Comparison of ENCODE assay signal across 21 cellular contexts in genomic region chr5:170223906-170224305, GRCh38. TPM values are rescaled to one million over a fixed set of nuclear protein-coding genes. Genes with fewer than 3 reads are reported as not detected.
DNase-seq lines count a peak whose midpoint lies in the region; ATAC-seq and TF ChIP-seq lines count a peak whose summit lies in the region.
"Had no signal": no experiment of that assay in that cellular context is flagged by ENCODE, and none has a peak within 500 bp of the region (broad histone marks: within the 10 kb centered on the region; RNA-seq: fewer than 3 reads in every experiment).

No MANE protein-coding gene starts in this region.

- no peaks in the 10 kb centered on the region for H3K36me3 ChIP-seq in BLaER1 treated with 17β-estradiol and CSF1 and Interleukin-3, amounts not matched to agents 10 nM and 100 nM
- H3K36me3 ChIP-seq in mesendoderm (ENCODE audit: control insufficient read depth, insufficient read depth, low read length) (no peaks in the 10 kb centered on the region), brain microvascular endothelial cell (replicated peaks) (no peaks in the 10 kb centered on the region)
- H3K36me3 ChIP-seq: Peyer's patch had no signal

- H2BK120ac ChIP-seq in mesendoderm (ENCODE audit: low read depth, low read length) = peak overlapping the region; percentile 8

- H4K20me1 ChIP-seq in BLaER1 treated with 17β-estradiol and CSF1 and Interleukin-3, amounts not matched to agents 10 nM and 100 nM = no peaks in the 10 kb centered on the region

- H3K4me1 ChIP-seq in BLaER1 treated with 17β-estradiol and CSF1 and Interleukin-3, amounts not matched to agents 10 nM and 100 nM = peaks cover 15 to 26% (median 22%) of the 10 kb centered on the region in 10 experiments
- peaks cover 4% of the 10 kb centered on the region for H3K4me1 ChIP-seq in mesendoderm (ENCODE audit: control insufficient read depth, low read depth, low read length)

- H3K9ac ChIP-seq in BLaER1 treated with 17β-estradiol and CSF1 and Interleukin-3, amounts not matched to agents 10 nM and 100 nM = no peak overlapping the region
- H3K9ac ChIP-seq in mesendoderm (ENCODE audit: low read length) = no peak overlapping the region

- no peak overlapping the region for H3K4me3 Mint-ChIP-seq in endothelial cell (ENCODE audit: unreplicated experiment)
- H3K4me3 Mint-ChIP-seq: CD4-positive, alpha-beta memory T cell had no signal

- no peak overlapping the region for H3K23ac ChIP-seq in mesendoderm (ENCODE audit: low read length)

- peak overlapping the region in 7 of 11 experiments; percentile 17 to 47 (median 42); a peak in 10 of 22 replicates for H3K4me2 ChIP-seq in BLaER1 treated with 17β-estradiol and CSF1 and Interleukin-3, amounts not matched to agents 10 nM and 100 nM
- no peak overlapping the region for H3K4me2 ChIP-seq in mesendoderm (ENCODE audit: low read length)
- H3K4me2 ChIP-seq: A549 had no signal

- in situ Hi-C loops in brain microvascular endothelial cell (cut with HindIII; ENCODE audit: low pct_ligation_motif_present, low sequenced_read_pairs) = no loop called here

- TF ChIP-seq CTCF in endothelial cell (IDR thresholded peaks at IDR 0.05; ENCODE audit: unreplicated experiment) (no peak), brain microvascular endothelial cell (IDR thresholded peaks at IDR 0.05; ENCODE audit: low read depth, low read length, missing control alignments) (no peak)

- ATAC-seq in SK-N-SH treated with all-trans-retinoic acid at 6 μM for 48 hours = no peak
- ATAC-seq: A549, HepG2 had no signal

- no peaks in the 10 kb centered on the region for H3K9me3 Mint-ChIP-seq in endothelial cell (ENCODE audit: unreplicated experiment)
- H3K9me3 Mint-ChIP-seq: CD4-positive, alpha-beta memory T cell had no signal

- peak overlapping the region; percentile 4 for H3K18ac ChIP-seq in mesendoderm (ENCODE audit: low read length)

- no peaks in the 10 kb centered on the region for H3K36me3 Mint-ChIP-seq in endothelial cell (ENCODE audit: low read depth, unreplicated experiment)
- H3K36me3 Mint-ChIP-seq: CD4-positive, alpha-beta memory T cell had no signal

- H3K27me3 ChIP-seq in BLaER1 treated with 17β-estradiol and CSF1 and Interleukin-3, amounts not matched to agents 10 nM and 100 nM = no peaks in the 10 kb centered on the region
- H3K27me3 ChIP-seq in mesendoderm (ENCODE audit: insufficient read depth, low read length, poor library complexity) = no peaks in the 10 kb centered on the region
- no peaks in the 10 kb centered on the region for H3K27me3 ChIP-seq in brain microvascular endothelial cell (replicated peaks)
- H3K27me3 ChIP-seq: Peyer's patch had no signal

- H3K79me1 ChIP-seq in mesendoderm (ENCODE audit: low read length) = no peaks in the 10 kb centered on the region

- H3K4me1 Mint-ChIP-seq in endothelial cell (ENCODE audit: unreplicated experiment) = peaks cover 47% of the 10 kb centered on the region

- H2BK15ac ChIP-seq in mesendoderm (replicated peaks; ENCODE audit: low read depth) = no peak overlapping the region

- H2BK5ac ChIP-seq in mesendoderm (ENCODE audit: low read length) = peak overlapping the region; percentile 20

- no peaks in the 10 kb centered on the region for H3K79me2 ChIP-seq in mesendoderm (ENCODE audit: control insufficient read depth, insufficient read depth, low read length)

- no peak overlapping the region for H2AK5ac ChIP-seq in mesendoderm (ENCODE audit: low read length)

- H3K9me3 ChIP-seq in BLaER1 treated with 17β-estradiol and CSF1 and Interleukin-3, amounts not matched to agents 10 nM and 100 nM (replicated peaks in 1 of 11) = no peaks in the 10 kb centered on the region
- H3K9me3 ChIP-seq: A549, Peyer's patch had no signal

- no peak overlapping the region for H4K8ac ChIP-seq in mesendoderm (ENCODE audit: low read depth, low read length)

- H3K27me3 Mint-ChIP-seq in endothelial cell (ENCODE audit: unreplicated experiment) = peaks cover 3% of the 10 kb centered on the region
- H3K27me3 Mint-ChIP-seq: CD4-positive, alpha-beta memory T cell had no signal

- peak overlapping the region; percentile 62 for H3K56ac ChIP-seq in mesendoderm (ENCODE audit: low read length)

- no CpG with 5 or more reads among the region's 5 CpGs for WGBS in mesendoderm (ENCODE audit: extremely low coverage, insufficient coverage, low lambda C conversion rate)

- no peak overlapping the region for H3K4ac ChIP-seq in mesendoderm (ENCODE audit: low read depth, low read length)

- H3K4me3 ChIP-seq in BLaER1 treated with 17β-estradiol and CSF1 and Interleukin-3, amounts not matched to agents 10 nM and 100 nM = no peak overlapping the region
- no peak overlapping the region for H3K4me3 ChIP-seq in mesendoderm (ENCODE audit: low read length)
- no peak overlapping the region for H3K4me3 ChIP-seq in brain microvascular endothelial cell (ENCODE audit: low read depth, low read length)
- H3K4me3 ChIP-seq: A549, Peyer's patch had no signal

- no peak overlapping the region for H4K5ac ChIP-seq in mesendoderm (ENCODE audit: low read length)

- no peak overlapping the region for H3K27ac ChIP-seq in BLaER1 treated with 17β-estradiol and CSF1 and Interleukin-3, amounts not matched to agents 10 nM and 100 nM
- H3K27ac ChIP-seq in mesendoderm (ENCODE audit: low read depth, low read length) (peak overlapping the region; percentile 9), brain microvascular endothelial cell (no peak overlapping the region)
- H3K27ac ChIP-seq: A549, Peyer's patch had no signal

- H3K27ac Mint-ChIP-seq in endothelial cell (ENCODE audit: unreplicated experiment) = peak overlapping the region; percentile 49
- H3K27ac Mint-ChIP-seq: CD4-positive, alpha-beta memory T cell had no signal

- peak; percentile 15 for DNase-seq in MV-4-11 (lab: John Stamatoyannopoulos, UW)
- DNase-seq in endothelial cell (ENCODE audit: low spot score) = no peak
- DNase-seq in mesendoderm = no peak
- DNase-seq in brain microvascular endothelial cell = no peak
- no peak for DNase-seq in stimulated activated CD4-positive, alpha-beta T cell treated with anti-CD3 and anti-CD28 coated beads, Interleukin-12 subunit alpha, Interleukin-12 subunit beta, amount 100 ng/mL, for 4 hours
- no peak for DNase-seq in NCI-H1105 treated with DMSO at 0.1 percent for 48 hours (lab: John Stamatoyannopoulos, UW)
- DNase-seq: CD4-positive, alpha-beta memory T cell; GOT3; KBM-7; NCI-H1436; NCI-H1930; NCI-H226; NCI-H524; NCI-H82; Peyer's patch had no signal

TF ChIP-seq in SK-N-SH treated with all-trans-retinoic acid at 6 μM for 48 hours, 23 proteins besides CTCF, POLR2A, EP300 and RAD21:
- TF ChIP-seq SNAI2 (CRISPR knock-in tag; IDR thresholded peaks at IDR 0.05) (no peak), ZFP3 (CRISPR knock-in tag; IDR thresholded peaks at IDR 0.05) (no peak), PPARA (CRISPR knock-in tag; IDR thresholded peaks at IDR 0.05; ENCODE audit: borderline replicate concordance) (no peak), ARNTL (CRISPR knock-in tag; IDR thresholded peaks at IDR 0.05; ENCODE audit: borderline replicate concordance, low read depth) (no peak), OSR1 (CRISPR knock-in tag; IDR thresholded peaks at IDR 0.05) (no peak)

RNA-seq across cellular contexts. Expression of gene C5orf58, which starts 8.9 kb away (rescaled TPM):
- total RNA-seq in endothelial cell (ENCODE audit: unreplicated experiment) = 0.28 TPM
- polyA plus RNA-seq in mesendoderm (2013, experiment 1 of 2) = 1.0 TPM
- 1.2 TPM for polyA plus RNA-seq in mesendoderm (2013, experiment 2 of 2)
- total RNA-seq: CD4-positive, alpha-beta memory T cell; HepG2; Peyer's patch; SK-MEL-5 had no signal
- polyA plus RNA-seq: A549, BJ, HepG2 had no signal
